ENCODE assay signal across 2 cellular contexts in genomic region chr4:8820178-8821102, GRCh38.
TF ChIP-seq lines count a peak whose summit lies in the region.

No MANE protein-coding gene starts in this region.

TF ChIP-seq in SK-N-SH, 30 proteins besides CTCF, POLR2A, EP300 and RAD21 (continued from another document):
- no peak for TF ChIP-seq USF1 (IDR thresholded peaks at IDR 0.05; ENCODE audit: borderline replicate concordance, low read depth)
- TF ChIP-seq TAF1 (IDR thresholded peaks at IDR 0.05; ENCODE audit: borderline replicate concordance, low read depth, low read length), result no peak
- TF ChIP-seq, protein P1, sequence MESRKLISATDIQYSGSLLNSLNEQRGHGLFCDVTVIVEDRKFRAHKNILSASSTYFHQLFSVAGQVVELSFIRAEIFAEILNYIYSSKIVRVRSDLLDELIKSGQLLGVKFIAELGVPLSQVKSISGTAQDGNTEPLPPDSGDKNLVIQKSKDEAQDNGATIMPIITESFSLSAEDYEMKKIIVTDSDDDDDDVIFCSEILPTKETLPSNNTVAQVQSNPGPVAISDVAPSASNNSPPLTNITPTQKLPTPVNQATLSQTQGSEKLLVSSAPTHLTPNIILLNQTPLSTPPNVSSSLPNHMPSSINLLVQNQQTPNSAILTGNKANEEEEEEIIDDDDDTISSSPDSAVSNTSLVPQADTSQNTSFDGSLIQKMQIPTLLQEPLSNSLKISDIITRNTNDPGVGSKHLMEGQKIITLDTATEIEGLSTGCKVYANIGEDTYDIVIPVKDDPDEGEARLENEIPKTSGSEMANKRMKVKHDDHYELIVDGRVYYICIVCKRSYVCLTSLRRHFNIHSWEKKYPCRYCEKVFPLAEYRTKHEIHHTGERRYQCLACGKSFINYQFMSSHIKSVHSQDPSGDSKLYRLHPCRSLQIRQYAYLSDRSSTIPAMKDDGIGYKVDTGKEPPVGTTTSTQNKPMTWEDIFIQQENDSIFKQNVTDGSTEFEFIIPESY (IDR thresholded peaks at IDR 0.05; ENCODE audit: borderline replicate concordance, low read depth), result no peak
- TF ChIP-seq MXI1 (IDR thresholded peaks at IDR 0.05; ENCODE audit: low read depth, low read length), result no peak
- TF ChIP-seq ELF1 (IDR thresholded peaks at IDR 0.05), result no peak
- TF ChIP-seq TEAD4 (IDR thresholded peaks at IDR 0.05; ENCODE audit: borderline replicate concordance, insufficient read depth), result no peak
- no peak for TF ChIP-seq RFX5 (IDR thresholded peaks at IDR 0.05; ENCODE audit: low read length)

TF ChIP-seq in SK-N-SH treated with all-trans-retinoic acid at 6 μM for 48 hours, 23 proteins besides CTCF, POLR2A, EP300 and RAD21 (continued from another document):
- TF ChIP-seq PATZ1 (CRISPR knock-in tag; IDR thresholded peaks at IDR 0.05; ENCODE audit: borderline replicate concordance), result no peak
- TF ChIP-seq ZC3H10 (CRISPR knock-in tag; IDR thresholded peaks at IDR 0.05), result no peak
- no peak for TF ChIP-seq POU6F1 (CRISPR knock-in tag; IDR thresholded peaks at IDR 0.05; ENCODE audit: borderline replicate concordance, low read depth)
- no peak for TF ChIP-seq GLIS3 (CRISPR knock-in tag; IDR thresholded peaks at IDR 0.05)
- TF ChIP-seq, protein P2, sequence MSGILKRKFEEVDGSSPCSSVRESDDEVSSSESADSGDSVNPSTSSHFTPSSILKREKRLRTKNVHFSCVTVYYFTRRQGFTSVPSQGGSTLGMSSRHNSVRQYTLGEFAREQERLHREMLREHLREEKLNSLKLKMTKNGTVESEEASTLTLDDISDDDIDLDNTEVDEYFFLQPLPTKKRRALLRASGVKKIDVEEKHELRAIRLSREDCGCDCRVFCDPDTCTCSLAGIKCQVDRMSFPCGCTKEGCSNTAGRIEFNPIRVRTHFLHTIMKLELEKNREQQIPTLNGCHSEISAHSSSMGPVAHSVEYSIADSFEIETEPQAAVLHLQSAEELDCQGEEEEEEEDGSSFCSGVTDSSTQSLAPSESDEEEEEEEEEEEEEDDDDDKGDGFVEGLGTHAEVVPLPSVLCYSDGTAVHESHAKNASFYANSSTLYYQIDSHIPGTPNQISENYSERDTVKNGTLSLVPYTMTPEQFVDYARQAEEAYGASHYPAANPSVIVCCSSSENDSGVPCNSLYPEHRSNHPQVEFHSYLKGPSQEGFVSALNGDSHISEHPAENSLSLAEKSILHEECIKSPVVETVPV (CRISPR knock-in tag; IDR thresholded peaks at IDR 0.05), result no peak
- no peak for TF ChIP-seq ESRRG (CRISPR knock-in tag; IDR thresholded peaks at IDR 0.05)
